Comparison of ENCODE assay signal across 17 cellular contexts in genomic region chr2:105519516-105519915, GRCh38.
"Had no signal": no experiment of that assay in that cellular context is flagged by ENCODE, and none has a peak within 500 bp of the region (broad histone marks: within the 10 kb centered on the region; RNA-seq: fewer than 3 reads in every experiment).

No MANE protein-coding gene starts in this region.

- DNase-seq: activated CD4-positive, alpha-beta T cell treated with anti-CD3 and anti-CD28 coated beads for 48 hours; activated CD8-positive, alpha-beta T cell treated with anti-CD3 and anti-CD28 coated beads for 36 hours; activated effector memory CD4-positive, alpha-beta T cell treated with Interleukin-2 at 50 U/mL for 16 hours; activated naive CD4-positive, alpha-beta T cell treated with anti-CD3 and anti-CD28 coated beads, Interleukin-2, amount 50 U/mL, for 16 hours; activated T-cell treated with anti-CD3 and anti-CD28 coated beads, Interleukin-2, amount 50 U/mL, for 4 hours; adrenal gland; caudate nucleus; head of caudate nucleus; left colon; mammary epithelial cell; naive thymus-derived CD8-positive, alpha-beta T cell; T-helper 2 cell had no signal

- H3K4me3 ChIP-seq: adrenal gland, coronary artery, esophagus muscularis mucosa, mucosa of descending colon had no signal

- H3K36me3 Mint-ChIP-seq: naive thymus-derived CD8-positive, alpha-beta T cell; stimulated activated effector memory CD8-positive, alpha-beta T cell treated with anti-CD3 and anti-CD28 coated beads, Interleukin-12 subunit alpha, Interleukin-12 subunit beta, amount 100 ng/mL, for 72 hours; WTC11 had no signal

- H3K27ac ChIP-seq: coronary artery, esophagus muscularis mucosa had no signal

- H3K9me3 Mint-ChIP-seq: activated CD8-positive, alpha-beta T cell treated with anti-CD3 and anti-CD28 coated beads for 36 hours; activated T-cell treated with anti-CD3 and anti-CD28 coated beads, Interleukin-2, amount 50 U/mL, for 4 hours; naive thymus-derived CD8-positive, alpha-beta T cell; stimulated activated effector memory CD8-positive, alpha-beta T cell treated with anti-CD3 and anti-CD28 coated beads, Interleukin-12 subunit alpha, Interleukin-12 subunit beta, amount 100 ng/mL, for 72 hours; WTC11 had no signal

- H3K4me1 Mint-ChIP-seq: stimulated activated effector memory CD8-positive, alpha-beta T cell treated with anti-CD3 and anti-CD28 coated beads, Interleukin-12 subunit alpha, Interleukin-12 subunit beta, amount 100 ng/mL, for 72 hours; WTC11 had no signal

- H3K4me3 Mint-ChIP-seq: activated CD8-positive, alpha-beta T cell treated with anti-CD3 and anti-CD28 coated beads for 36 hours; activated T-cell treated with anti-CD3 and anti-CD28 coated beads, Interleukin-2, amount 50 U/mL, for 4 hours; naive thymus-derived CD8-positive, alpha-beta T cell; stimulated activated effector memory CD8-positive, alpha-beta T cell treated with anti-CD3 and anti-CD28 coated beads, Interleukin-12 subunit alpha, Interleukin-12 subunit beta, amount 100 ng/mL, for 72 hours; WTC11 had no signal

- ATAC-seq: activated CD8-positive, alpha-beta T cell treated with anti-CD3 and anti-CD28 coated beads for 36 hours; activated T-cell treated with anti-CD3 and anti-CD28 coated beads, Interleukin-2, amount 50 U/mL, for 4 hours; naive thymus-derived CD8-positive, alpha-beta T cell had no signal

- H3K27me3 Mint-ChIP-seq: activated CD8-positive, alpha-beta T cell treated with anti-CD3 and anti-CD28 coated beads for 36 hours had no signal

- H3K9me3 ChIP-seq: adrenal gland, esophagus muscularis mucosa, mucosa of descending colon had no signal

- H3K36me3 ChIP-seq: adrenal gland, esophagus muscularis mucosa had no signal

- H3K27ac Mint-ChIP-seq: activated CD8-positive, alpha-beta T cell treated with anti-CD3 and anti-CD28 coated beads for 36 hours; naive thymus-derived CD8-positive, alpha-beta T cell; stimulated activated effector memory CD8-positive, alpha-beta T cell treated with anti-CD3 and anti-CD28 coated beads, Interleukin-12 subunit alpha, Interleukin-12 subunit beta, amount 100 ng/mL, for 72 hours; WTC11 had no signal

- H3K27me3 ChIP-seq: adrenal gland, esophagus muscularis mucosa had no signal
